In genomic region chr3:197261164-197261509, GRCh38 we compare ENCODE assay signal across 1 cellular context.
TF ChIP-seq lines count a peak whose summit lies in the region.

No MANE protein-coding gene starts in this region.

TF ChIP-seq in GM12878, 131 proteins besides CTCF, POLR2A, EP300 and RAD21 (continued from another document):
- no peak for TF ChIP-seq POU2F2 (IDR thresholded peaks at IDR 0.05; ENCODE audit: borderline replicate concordance, low read depth, low read length)
- no peak for TF ChIP-seq BCL11A (IDR thresholded peaks at IDR 0.05; ENCODE audit: low read depth, low read length)
- TF ChIP-seq, protein P1, sequence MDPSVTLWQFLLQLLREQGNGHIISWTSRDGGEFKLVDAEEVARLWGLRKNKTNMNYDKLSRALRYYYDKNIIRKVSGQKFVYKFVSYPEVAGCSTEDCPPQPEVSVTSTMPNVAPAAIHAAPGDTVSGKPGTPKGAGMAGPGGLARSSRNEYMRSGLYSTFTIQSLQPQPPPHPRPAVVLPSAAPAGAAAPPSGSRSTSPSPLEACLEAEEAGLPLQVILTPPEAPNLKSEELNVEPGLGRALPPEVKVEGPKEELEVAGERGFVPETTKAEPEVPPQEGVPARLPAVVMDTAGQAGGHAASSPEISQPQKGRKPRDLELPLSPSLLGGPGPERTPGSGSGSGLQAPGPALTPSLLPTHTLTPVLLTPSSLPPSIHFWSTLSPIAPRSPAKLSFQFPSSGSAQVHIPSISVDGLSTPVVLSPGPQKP (IDR thresholded peaks at IDR 0.05; ENCODE audit: low read depth, low read length): no peak
- no peak for TF ChIP-seq ZNF622 (IDR thresholded peaks at IDR 0.05)
- no peak for TF ChIP-seq TCF7 (IDR thresholded peaks at IDR 0.05; ENCODE audit: borderline replicate concordance)
- no peak for TF ChIP-seq LARP7 (IDR thresholded peaks at IDR 0.05)
- TF ChIP-seq BACH1 (IDR thresholded peaks at IDR 0.05; ENCODE audit: borderline replicate concordance): no peak
- TF ChIP-seq NBN (IDR thresholded peaks at IDR 0.05): no peak
